Comparison of ENCODE assay signal across 1 cellular context in the genomic region with DNA sequence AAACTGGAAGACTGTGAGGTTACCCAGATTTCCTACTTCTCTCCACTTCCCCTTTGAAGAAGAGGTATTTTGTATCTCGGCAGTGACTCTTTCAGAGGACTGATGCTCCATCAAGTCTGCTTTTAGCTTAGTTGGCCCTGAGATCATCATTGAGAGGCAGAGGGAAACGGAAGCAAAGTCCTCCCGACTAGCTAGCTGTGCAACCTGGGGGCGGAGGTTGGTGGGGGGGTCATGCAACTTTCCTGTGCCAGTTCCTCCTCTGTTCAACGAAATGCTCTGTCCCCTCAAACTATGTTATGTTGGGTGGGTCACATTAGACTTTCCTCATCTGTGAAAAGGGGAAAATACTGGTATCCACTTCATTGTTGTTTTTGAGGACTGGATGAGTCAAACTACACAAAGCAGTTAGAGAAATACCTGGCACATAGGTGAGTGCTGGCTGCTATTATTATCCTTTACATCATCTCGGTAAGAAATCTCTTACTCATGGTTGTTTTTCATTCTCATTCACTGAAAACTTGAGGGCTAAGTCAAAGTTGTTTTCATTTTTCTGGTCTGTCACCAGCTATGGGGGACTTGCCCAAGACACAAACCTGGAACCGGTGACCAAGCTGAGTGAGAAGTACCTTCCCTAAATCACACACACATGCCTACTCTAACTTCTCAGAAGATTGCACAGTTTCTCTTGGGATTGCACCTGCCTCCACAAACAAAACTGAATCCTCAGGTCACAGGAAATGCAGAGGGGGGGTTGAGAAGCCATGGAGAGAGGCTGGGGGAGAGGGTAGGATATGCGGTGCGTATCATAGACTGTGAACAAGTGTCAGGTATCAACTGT.
A peak's percentile ranks its signal among the peaks of the same experiment; 100 is the strongest.
TF ChIP-seq lines count a peak whose summit lies in the region.

No MANE protein-coding gene starts in this region.

TF ChIP-seq in GM12878, 131 proteins besides CTCF, POLR2A, EP300 and RAD21 (continued from another document):
- TF ChIP-seq SKIL (IDR thresholded peaks at IDR 0.05; ENCODE audit: low read depth, poor library complexity, severe bottlenecking) (no peak), MTA3 (IDR thresholded peaks at IDR 0.05; ENCODE audit: borderline replicate concordance, low read length) (no peak; the same call in 1 of the 2 replicates), NR2C2 (IDR thresholded peaks at IDR 0.05; ENCODE audit: borderline replicate concordance, control insufficient read depth, insufficient read length, low read depth) (no peak), ZNF274 (IDR thresholded peaks at IDR 0.05; ENCODE audit: insufficient read depth, insufficient read length) (no peak), HSF1 (IDR thresholded peaks at IDR 0.05; ENCODE audit: low read depth, low read length) (no peak), NFXL1 (IDR thresholded peaks at IDR 0.05; ENCODE audit: borderline replicate concordance) (no peak), IKZF1 (conservative IDR thresholded peaks at IDR 0.05) (no peak), RUNX3 (IDR thresholded peaks at IDR 0.05; ENCODE audit: low read length) (peak; percentile 70), JUNB (IDR thresholded peaks at IDR 0.05) (peak; percentile 88), SP1 (IDR thresholded peaks at IDR 0.05; ENCODE audit: low read depth, low read length) (no peak), ESRRA (IDR thresholded peaks at IDR 0.05; ENCODE audit: low read length) (no peak), ZNF384 (IDR thresholded peaks at IDR 0.05; ENCODE audit: borderline replicate concordance, low read depth, low read length) (no peak), IKZF2 (IDR thresholded peaks at IDR 0.05) (peak; percentile 21 to 30; a peak in 2 of 4 replicates), MEF2A (IDR thresholded peaks at IDR 0.05; ENCODE audit: insufficient read depth, low read depth, low read length) (peak; percentile 46; the same call in 1 of the 2 replicates), TCF3 (IDR thresholded peaks at IDR 0.05; ENCODE audit: borderline replicate concordance, insufficient read depth, low read depth, low read length) (no peak), MEF2B (IDR thresholded peaks at IDR 0.05; ENCODE audit: partially characterized antibody, poor library complexity, severe bottlenecking) (no peak), HDGF (IDR thresholded peaks at IDR 0.05) (no peak), POLR2AphosphoS5 (IDR thresholded peaks at IDR 0.05; ENCODE audit: low read length) (no peak), RFX5 (IDR thresholded peaks at IDR 0.05; ENCODE audit: low read depth, low read length) (no peak), ATF3 (IDR thresholded peaks at IDR 0.05; ENCODE audit: borderline replicate concordance, extremely low read depth, low read depth, low read length) (no peak), DPF2 (IDR thresholded peaks at IDR 0.05) (no peak), RBBP5 (conservative IDR thresholded peaks at IDR 0.05) (no peak), NRF1 (conservative IDR thresholded peaks at IDR 0.05; ENCODE audit: low read depth, low read length) (no peak), PML (IDR thresholded peaks at IDR 0.05; ENCODE audit: low read length) (peak; percentile 44; the same call in 1 of the 2 replicates), STAT1 (conservative IDR thresholded peaks at IDR 0.05) (no peak), POLR2AphosphoS2 (IDR thresholded peaks at IDR 0.05; ENCODE audit: low read depth, low read length) (no peak)
- TF ChIP-seq, protein P1, sequence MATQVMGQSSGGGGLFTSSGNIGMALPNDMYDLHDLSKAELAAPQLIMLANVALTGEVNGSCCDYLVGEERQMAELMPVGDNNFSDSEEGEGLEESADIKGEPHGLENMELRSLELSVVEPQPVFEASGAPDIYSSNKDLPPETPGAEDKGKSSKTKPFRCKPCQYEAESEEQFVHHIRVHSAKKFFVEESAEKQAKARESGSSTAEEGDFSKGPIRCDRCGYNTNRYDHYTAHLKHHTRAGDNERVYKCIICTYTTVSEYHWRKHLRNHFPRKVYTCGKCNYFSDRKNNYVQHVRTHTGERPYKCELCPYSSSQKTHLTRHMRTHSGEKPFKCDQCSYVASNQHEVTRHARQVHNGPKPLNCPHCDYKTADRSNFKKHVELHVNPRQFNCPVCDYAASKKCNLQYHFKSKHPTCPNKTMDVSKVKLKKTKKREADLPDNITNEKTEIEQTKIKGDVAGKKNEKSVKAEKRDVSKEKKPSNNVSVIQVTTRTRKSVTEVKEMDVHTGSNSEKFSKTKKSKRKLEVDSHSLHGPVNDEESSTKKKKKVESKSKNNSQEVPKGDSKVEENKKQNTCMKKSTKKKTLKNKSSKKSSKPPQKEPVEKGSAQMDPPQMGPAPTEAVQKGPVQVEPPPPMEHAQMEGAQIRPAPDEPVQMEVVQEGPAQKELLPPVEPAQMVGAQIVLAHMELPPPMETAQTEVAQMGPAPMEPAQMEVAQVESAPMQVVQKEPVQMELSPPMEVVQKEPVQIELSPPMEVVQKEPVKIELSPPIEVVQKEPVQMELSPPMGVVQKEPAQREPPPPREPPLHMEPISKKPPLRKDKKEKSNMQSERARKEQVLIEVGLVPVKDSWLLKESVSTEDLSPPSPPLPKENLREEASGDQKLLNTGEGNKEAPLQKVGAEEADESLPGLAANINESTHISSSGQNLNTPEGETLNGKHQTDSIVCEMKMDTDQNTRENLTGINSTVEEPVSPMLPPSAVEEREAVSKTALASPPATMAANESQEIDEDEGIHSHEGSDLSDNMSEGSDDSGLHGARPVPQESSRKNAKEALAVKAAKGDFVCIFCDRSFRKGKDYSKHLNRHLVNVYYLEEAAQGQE (IDR thresholded peaks at IDR 0.05; ENCODE audit: low read depth, low read length) = no peak
TF ChIP-seq in GM12878: peak in this region for 18.
